13 cellular contexts compared by ENCODE assay signal in the genomic region with DNA sequence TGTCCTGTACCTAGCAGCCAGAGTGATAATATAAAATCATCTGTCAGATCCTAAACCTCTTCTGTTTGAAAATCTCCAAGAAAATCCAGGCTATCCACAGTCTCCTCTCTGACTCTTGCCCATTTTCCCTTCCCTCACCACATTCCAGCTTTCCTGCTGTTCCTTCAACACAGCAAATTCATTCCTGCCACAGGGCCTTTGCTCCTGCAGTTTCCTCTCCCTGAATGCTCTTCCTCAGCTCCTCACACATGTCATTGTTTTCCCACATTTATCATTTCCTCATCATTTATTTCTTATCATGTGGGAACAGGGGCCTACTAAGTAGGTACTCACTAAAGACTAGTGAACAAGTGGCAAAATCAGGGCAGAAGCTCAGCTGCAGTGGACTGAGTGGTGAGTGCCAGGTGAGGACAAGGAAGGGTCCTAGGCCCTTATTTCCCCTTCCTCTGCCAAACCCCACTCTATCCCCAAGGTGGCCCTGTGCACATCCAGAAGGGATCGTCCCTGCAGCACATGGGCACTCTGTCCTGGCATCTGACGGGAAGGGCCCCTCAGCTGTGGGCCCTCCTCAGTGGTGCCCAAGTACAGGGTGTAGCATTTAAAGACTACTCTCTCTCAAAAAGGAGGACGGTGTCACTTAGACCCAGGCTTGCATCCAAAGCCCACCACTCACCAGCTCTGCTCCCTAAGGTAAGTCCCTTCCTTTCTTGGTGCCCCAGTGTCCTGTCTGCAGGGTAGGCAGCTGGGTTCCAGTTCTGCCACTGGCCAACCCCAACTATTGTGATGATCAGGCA. TPM values are rescaled to one million over a fixed set of nuclear protein-coding genes. Genes with fewer than 3 reads are reported as not detected.
DNase-seq lines count a peak whose midpoint lies in the region; ATAC-seq and TF ChIP-seq lines count a peak whose summit lies in the region.
"Had no signal": no experiment of that assay in that cellular context is flagged by ENCODE, and none has a peak within 500 bp of the region (broad histone marks: within the 10 kb centered on the region; RNA-seq: fewer than 3 reads in every experiment).

No MANE protein-coding gene starts in this region.

- H3K27ac Mint-ChIP-seq in T-helper 2 cell treated with Interferon-gamma antibody and Interleukin-4, amounts not matched to agents 5 μg/mL and 100 μg/mL, for 36 hours = peak overlapping the region; percentile 33
- H3K27ac Mint-ChIP-seq in naive B cell = peak overlapping the region; percentile 31 to 97 (median 59)

- no peaks in the 10 kb centered on the region for H3K9me3 ChIP-seq in duodenal mucosa (ENCODE audit: control insufficient read depth in 1 of 2, low read length in 2 of 2)
- no peaks in the 10 kb centered on the region for H3K9me3 ChIP-seq in tibial nerve
- H3K9me3 ChIP-seq: Peyer's patch had no signal

- no peaks in the 10 kb centered on the region for H3K9me3 Mint-ChIP-seq in T-helper 2 cell treated with Interferon-gamma antibody and Interleukin-4, amounts not matched to agents 5 μg/mL and 100 μg/mL, for 36 hours
- no peaks in the 10 kb centered on the region for H3K9me3 Mint-ChIP-seq in naive B cell

- TF ChIP-seq EP300 in tibial nerve (IDR thresholded peaks at IDR 0.05) = no peak

- 60 to 65% methylated on average over 3 of the region's 3 CpGs for WGBS in tibial nerve, 2 donors

- peaks cover 17% of the 10 kb centered on the region for H3K27me3 Mint-ChIP-seq in T-helper 2 cell treated with Interferon-gamma antibody and Interleukin-4, amounts not matched to agents 5 μg/mL and 100 μg/mL, for 36 hours (ENCODE audit: low read depth)
- peaks cover 32 to 54% (median 41%) of the 10 kb centered on the region in 3 donors for H3K27me3 Mint-ChIP-seq in naive B cell

- H3K9ac ChIP-seq in duodenal mucosa (ENCODE audit: low read depth in 1 of 2, low read length in 2 of 2) = peak overlapping the region in 1 of 2 donors; percentile 34

- peak overlapping the region; percentile 87 for H3K4me3 Mint-ChIP-seq in T-helper 2 cell treated with Interferon-gamma antibody and Interleukin-4, amounts not matched to agents 5 μg/mL and 100 μg/mL, for 36 hours
- peak overlapping the region in 7 of 8 donors; percentile 55 to 88 (median 77) for H3K4me3 Mint-ChIP-seq in naive B cell

- peaks cover 6% of the 10 kb centered on the region for H3K36me3 Mint-ChIP-seq in T-helper 2 cell treated with Interferon-gamma antibody and Interleukin-4, amounts not matched to agents 5 μg/mL and 100 μg/mL, for 36 hours (ENCODE audit: low read depth)
- H3K36me3 Mint-ChIP-seq in naive B cell = no peaks in the 10 kb centered on the region

- H3K4me1 ChIP-seq in duodenal mucosa (ENCODE audit: control insufficient read depth in 1 of 2, insufficient read depth in 2 of 2, low read length in 2 of 2) (peaks cover 17 to 30% of the 10 kb centered on the region in 2 donors), tibial nerve (peaks cover 0 to 79% (median 28%) of the 10 kb centered on the region in 4 donors)

- no peak for DNase-seq in T-helper 2 cell treated with Interferon-gamma antibody and Interleukin-4, amounts not matched to agents 5 μg/mL and 100 μg/mL, for 36 hours (ENCODE audit: low spot score)
- DNase-seq in T-helper 2 cell (no peak), naive B cell (no peak), tibial nerve (ENCODE audit: low spot score in 2 of 2) (peak in 1 of 2 donors; percentile 6), iPS-NIHi7 (ENCODE audit: extremely low spot score) (no peak), HuH-7 (ENCODE audit: low spot score) (no peak)
- no peak for DNase-seq in stimulated activated CD4-positive, alpha-beta T cell treated with anti-CD3 and anti-CD28 coated beads, Interleukin-4, amount 100 ng/mL, for 1 hour
- DNase-seq: activated CD8-positive, alpha-beta memory T cell treated with anti-CD3 and anti-CD28 coated beads for 24 hours; NCI-H1092; stimulated activated CD4-positive, alpha-beta T cell treated with anti-CD3 and anti-CD28 coated beads, Interleukin-1b, Interleukin-23, amount 100 ng/mL, for 48 hours had no signal

- H3K36me3 ChIP-seq in duodenal mucosa (ENCODE audit: control insufficient read depth in 1 of 2, insufficient read depth in 2 of 2, low read length in 2 of 2) (no peaks in the 10 kb centered on the region), tibial nerve (no peaks in the 10 kb centered on the region)
- H3K36me3 ChIP-seq: Peyer's patch had no signal

- peak overlapping the region; percentile 60 for H3K27ac ChIP-seq in duodenal mucosa (ENCODE audit: low read depth, low read length)
- peak overlapping the region in 3 of 4 donors; percentile 8 to 84 (median 78) for H3K27ac ChIP-seq in tibial nerve

- no peak for ATAC-seq in naive B cell (ENCODE audit: low read depth in 2 of 2)

- H3K4me3 ChIP-seq in duodenal mucosa (ENCODE audit: low read depth in 1 of 2, low read length in 2 of 2) (peak overlapping the region; percentile 46 to 60), tibial nerve (peak overlapping the region; percentile 14 to 62 (median 51))

- no peak for TF ChIP-seq CTCF in tibial nerve (IDR thresholded peaks at IDR 0.05)

- H3K27me3 ChIP-seq in duodenal mucosa (ENCODE audit: control insufficient read depth in 1 of 2, insufficient read depth in 2 of 2, low read length in 2 of 2) = peaks cover 11 to 14% of the 10 kb centered on the region in 2 donors
- peaks cover 0 to 11% of the 10 kb centered on the region in 2 donors for H3K27me3 ChIP-seq in tibial nerve
- H3K27me3 ChIP-seq: Peyer's patch had no signal

- no peak for TF ChIP-seq POLR2A in tibial nerve (IDR thresholded peaks at IDR 0.05)

- H3K4me1 Mint-ChIP-seq in T-helper 2 cell treated with Interferon-gamma antibody and Interleukin-4, amounts not matched to agents 5 μg/mL and 100 μg/mL, for 36 hours (ENCODE audit: low read depth) = peaks cover 59% of the 10 kb centered on the region
- peaks cover 80 to 92% (median 92%) of the 10 kb centered on the region in 3 donors for H3K4me1 Mint-ChIP-seq in naive B cell

RNA-seq across cellular contexts. Expression of gene LRRC32, which starts 2.0 kb away (rescaled TPM):
- 1 to 10 TPM in 1 of 6 donors, under 1 TPM in 1, not detected in 4; 0.13 to 1.9 TPM for polyA plus RNA-seq in naive B cell (ENCODE audit: low read depth in 6 of 6)
- total RNA-seq in tibial nerve = 100 to 1,000 TPM in 1 of 4 donors, 10 to 100 TPM in 3; 45.0 to 117 (median 73.4) TPM
- total RNA-seq: A172 had no signal
